ENCODE assay signal across 8 cellular contexts in the genomic region with DNA sequence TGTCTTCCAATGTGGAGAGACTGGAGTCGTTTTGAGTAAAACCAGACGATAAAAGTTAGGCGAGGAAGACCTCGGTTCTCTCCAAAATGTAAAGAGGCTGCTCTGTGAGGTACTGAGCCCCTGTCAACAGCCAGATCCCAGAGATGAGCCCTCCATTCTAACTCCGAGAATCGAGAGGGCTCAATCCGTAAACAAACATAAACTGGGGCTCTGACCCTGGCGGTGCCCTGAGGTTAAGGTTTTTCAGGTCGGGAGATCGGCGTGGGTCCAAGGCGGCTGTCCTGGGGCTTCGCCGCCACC. TPM values are rescaled to one million over a fixed set of nuclear protein-coding genes. Genes with fewer than 3 reads are reported as not detected.
DNase-seq lines count a peak whose midpoint lies in the region; ATAC-seq and TF ChIP-seq lines count a peak whose summit lies in the region.

No MANE protein-coding gene starts in this region.

- no peaks in the 10 kb centered on the region for H3K36me3 ChIP-seq in fibroblast of lung (ENCODE audit: control insufficient read depth, insufficient read depth, low read length)
- peaks cover 0 to 16% (median 0%) of the 10 kb centered on the region in 4 donors for H3K36me3 ChIP-seq in sigmoid colon

- peak overlapping the region; percentile 83 for H3K4me2 ChIP-seq in fibroblast of lung (ENCODE audit: extremely low read depth, insufficient read depth, low read length)

- H3K9me3 ChIP-seq in fibroblast of lung (ENCODE audit: control insufficient read depth, insufficient read depth, low read depth, low read length) (no peaks in the 10 kb centered on the region), sigmoid colon (no peaks in the 10 kb centered on the region)

- no peaks in the 10 kb centered on the region for H3K4me1 ChIP-seq in fibroblast of lung (ENCODE audit: control insufficient read depth, extremely low read depth, insufficient read depth, low read length)
- peaks cover 0 to 56% (median 37%) of the 10 kb centered on the region in 4 donors for H3K4me1 ChIP-seq in sigmoid colon

- intact Hi-C loops in sigmoid colon (cut with DNase I) = loop anchor here (5.0 to 10.0 kb wide), 5 partner anchors 162 to 979 kb away; a partner anchor contains a TSS

- CTCF ChIA-PET in RWPE1 (lab: Yijun Ruan, JAX) = interaction anchor here (0.6 to 1.1 kb wide), 2 partner anchors 50 to 567 kb away, joined by 3 to 5 read pairs; no protein-coding TSS in a partner anchor

- peaks cover 14% of the 10 kb centered on the region for H3K79me2 ChIP-seq in fibroblast of lung (ENCODE audit: control insufficient read depth, insufficient read depth, low read length)

- no peak for TF ChIP-seq CTCF in RWPE1 (conservative IDR thresholded peaks at IDR 0.05; ENCODE audit: low read depth)
- TF ChIP-seq CTCF in fibroblast of lung (conservative IDR thresholded peaks at IDR 0.05 in 1 of 2, IDR thresholded peaks at IDR 0.05 in 1 of 2; ENCODE audit: low read depth in 1 of 2, low read length in 2 of 2) = no peak
- TF ChIP-seq CTCF in sigmoid colon (IDR thresholded peaks at IDR 0.05) = no peak

- peak overlapping the region; percentile 73 for H3K9ac ChIP-seq in fibroblast of lung (ENCODE audit: insufficient read depth, low read length)

- TF ChIP-seq EP300 in sigmoid colon (IDR thresholded peaks at IDR 0.05) = no peak

- H3K4me3 ChIP-seq in fibroblast of lung (replicated peaks in 1 of 4; ENCODE audit: control extremely low read depth in 1 of 4, insufficient read depth in 1 of 4, low read depth in 3 of 4, low read length in 4 of 4) (peak overlapping the region; percentile 69 to 90 (median 84)), sigmoid colon (peak overlapping the region; percentile 72 to 85 (median 74))

- H3K27me3 ChIP-seq in fibroblast of lung (ENCODE audit: control insufficient read depth, insufficient read depth, low read length) (no peaks in the 10 kb centered on the region), sigmoid colon (no peaks in the 10 kb centered on the region)

- H4K20me1 ChIP-seq in fibroblast of lung (ENCODE audit: control insufficient read depth, extremely low read depth, insufficient read depth, low read length) = no peaks in the 10 kb centered on the region

- peak overlapping the region; percentile 94 for H2AFZ ChIP-seq in fibroblast of lung (ENCODE audit: low read length)

- POLR2A ChIA-PET in RWPE1 (lab: Yijun Ruan, JAX; ENCODE audit: low non-redundant PET) = interaction anchor here (0.6 kb wide), 1 partner anchor 370 kb away, joined by 3 read pairs; no protein-coding TSS in a partner anchor

- ATAC-seq in GM18909 (IDR thresholded peaks at IDR 0.05; ENCODE audit: poor library complexity, unreplicated experiment) = no peak

- peak; percentile 45 for DNase-seq in NCI-H526 treated with DMSO at 0.1 percent for 48 hours (lab: John Stamatoyannopoulos, UW)
- DNase-seq in NCI-H526 (lab: John Stamatoyannopoulos, UW) = no peak
- DNase-seq in RWPE1 (ENCODE audit: low spot score) = no peak
- no peak for DNase-seq in fibroblast of lung (ENCODE audit: low read depth in 2 of 2)
- DNase-seq in sigmoid colon = no peak
- no peak for DNase-seq in dermis blood vessel endothelial cell
- DNase-seq in activated CD4-positive, alpha-beta T cell treated with anti-CD3 and anti-CD28 coated beads, Interleukin-2, amount 50 U/mL, for 4 hours = no peak

- WGBS in sigmoid colon, 2 donors = 0% methylated on average over 14 of the region's 14 CpGs

- no peak for TF ChIP-seq POLR2A in sigmoid colon (IDR thresholded peaks at IDR 0.05)

- H3K27ac ChIP-seq in RWPE1 (peak overlapping the region; percentile 93), fibroblast of lung (ENCODE audit: insufficient read depth, low read length) (peak overlapping the region; percentile 57), sigmoid colon (peak overlapping the region; percentile 86 to 89 (median 88))

RNA-seq across cellular contexts. Expression of a gene that starts 0.4 kb away (rescaled TPM):
- total RNA-seq in fibroblast of lung = 13.1 and 13.7 TPM in 2 replicates
- 12.3 and 16.8 TPM in 2 replicates for polyA plus RNA-seq in fibroblast of lung
- 6.1 and 7.3 TPM in 2 replicates for polyA plus RNA-seq in fibroblast of lung (2012)
- polyA minus RNA-seq in fibroblast of lung (ENCODE audit: low replicate concordance) = 2.9 and 11.5 TPM in 2 replicates
- total RNA-seq in sigmoid colon = 10 to 100 TPM in 3 of 4 donors, 1 to 10 TPM in 1; 9.7 to 14.3 (median 11.4) TPM
- polyA plus RNA-seq in sigmoid colon = 1 to 10 TPM; 4.9 to 6.6 (median 6.3) TPM
- total RNA-seq in dermis blood vessel endothelial cell = 19.3 and 28.2 TPM in 2 replicates

RNA-seq across cellular contexts. Expression of a gene that starts 3.8 kb away (rescaled TPM):
- total RNA-seq in fibroblast of lung (33.1 and 37.5 TPM in 2 replicates), sigmoid colon (10 to 100 TPM; 17.2 to 33.1 (median 26.2) TPM), dermis blood vessel endothelial cell (60.4 and 91.1 TPM in 2 replicates)
- polyA plus RNA-seq in fibroblast of lung (59.1 and 70.0 TPM in 2 replicates), sigmoid colon (10 to 100 TPM; 10.8 to 73.3 (median 19.0) TPM)
- 66.1 and 73.5 TPM in 2 replicates for polyA plus RNA-seq in fibroblast of lung (2012)
- polyA minus RNA-seq in fibroblast of lung (ENCODE audit: low replicate concordance) = 4.5 and 7.5 TPM in 2 replicates

RNA-seq across cellular contexts. Expression of a gene that starts 22.5 kb away (rescaled TPM):
- 0.99 and 1.0 TPM in 2 replicates for total RNA-seq in fibroblast of lung
- polyA plus RNA-seq in fibroblast of lung = 0.40 and 0.54 TPM in 2 replicates
- 0.15 and 0.33 TPM in 2 replicates for polyA plus RNA-seq in fibroblast of lung (2012)
- polyA minus RNA-seq in fibroblast of lung (ENCODE audit: low replicate concordance) = not detected in 2 replicates
- total RNA-seq in sigmoid colon = 1 to 10 TPM; 1.5 to 5.0 (median 3.3) TPM
- 1 to 10 TPM in 1 of 3 donors, not detected in 2; 2.7 TPM for polyA plus RNA-seq in sigmoid colon
- total RNA-seq in dermis blood vessel endothelial cell = 0.70 and 2.4 TPM in 2 replicates

RNA-seq across cellular contexts. Expression of a gene that starts 46.1 kb away (rescaled TPM):
- not detected in 2 replicates for total RNA-seq in fibroblast of lung
- not detected in 2 replicates for polyA plus RNA-seq in fibroblast of lung
- polyA plus RNA-seq in fibroblast of lung (2012) = not detected in 2 replicates
- polyA minus RNA-seq in fibroblast of lung (ENCODE audit: low replicate concordance) = 2.4 and 3.2 TPM in 2 replicates
- not detected for total RNA-seq in sigmoid colon
- polyA plus RNA-seq in sigmoid colon = under 1 TPM in 1 of 3 donors, not detected in 2; 0.04 TPM
- 0.05 TPM in 1 of 2 replicates, not detected in the other for total RNA-seq in dermis blood vessel endothelial cell
